ENCODE assay signal across 13 cellular contexts in genomic region chr2:160574472-160575140, GRCh38.
DNase-seq lines count a peak whose midpoint lies in the region; ATAC-seq, FAIRE-seq and TF ChIP-seq lines count a peak whose summit lies in the region.
"Had no signal": no experiment of that assay in that cellular context is flagged by ENCODE, and none has a peak within 500 bp of the region (broad histone marks: within the 10 kb centered on the region; RNA-seq: fewer than 3 reads in every experiment).

No MANE protein-coding gene starts in this region.

- no peak for ATAC-seq in HG03521 (IDR thresholded peaks at IDR 0.05; ENCODE audit: unreplicated experiment)
- ATAC-seq in T-cell (replicated peaks in 1 of 4) = no peak
- ATAC-seq in effector memory CD8-positive, alpha-beta T cell (replicated peaks) = no peak
- ATAC-seq: GM12878 had no signal

- H3K9me3 ChIP-seq in AG04450 (ENCODE audit: control insufficient read depth, insufficient read depth, low read length) (no peaks in the 10 kb centered on the region), astrocyte (ENCODE audit: insufficient read depth, low read depth, low read length) (no peaks in the 10 kb centered on the region), keratinocyte (ENCODE audit: control insufficient read depth, low read depth, low read length) (no peaks in the 10 kb centered on the region), tibial artery (no peaks in the 10 kb centered on the region)

- DNase-seq in AG04450 (ENCODE audit: low read depth, low spot score) = peak; percentile 34
- DNase-seq in HS-27A (ENCODE audit: low read depth) = peak; percentile 64
- DNase-seq in astrocyte (ENCODE audit: low read depth) = peak; percentile 88
- DNase-seq in keratinocyte (ENCODE audit: low read depth, low spot score) = peak; percentile 78
- DNase-seq in tibial artery = no peak
- DNase-seq in T-cell = no peak
- no peak for DNase-seq in effector memory CD8-positive, alpha-beta T cell
- DNase-seq: Karpas-422; stimulated activated CD4-positive, alpha-beta T cell treated with anti-CD3 and anti-CD28 coated beads, Interleukin-2, amount 100 ng/mL, for 24 hours had no signal

- H3K27me3 ChIP-seq in AG04450 (ENCODE audit: control insufficient read depth, insufficient read depth, low read length) (no peaks in the 10 kb centered on the region), astrocyte (ENCODE audit: insufficient read depth, low read length) (no peaks in the 10 kb centered on the region), keratinocyte (ENCODE audit: control insufficient read depth, extremely low read depth, insufficient read depth, low read length) (no peaks in the 10 kb centered on the region), tibial artery (no peaks in the 10 kb centered on the region)

- H3K9me1 ChIP-seq in keratinocyte (ENCODE audit: control insufficient read depth, extremely low read depth, insufficient read depth, low read length) = no peaks in the 10 kb centered on the region

- H3K4me3 Mint-ChIP-seq in astrocyte (ENCODE audit: unreplicated experiment) (no peak overlapping the region), T-cell (no peak overlapping the region)
- no peak overlapping the region for H3K4me3 Mint-ChIP-seq in effector memory CD8-positive, alpha-beta T cell
- H3K4me3 Mint-ChIP-seq: activated T-helper 1 cell treated with anti-CD3 and anti-CD28 coated beads, Interleukin-12 subunit alpha, Interleukin-12 subunit beta, Interleukin-2, Interleukin-4 antibody, amounts not matched to agents 30 ng/mL and 10 ng/mL and 1 ng/mL, durations not matched to agents 14 hours and 24 hours and 36 hours had no signal

- H2AFZ ChIP-seq in astrocyte (ENCODE audit: low read depth, low read length) (no peak overlapping the region), keratinocyte (ENCODE audit: control insufficient read depth, low read length) (no peak overlapping the region)

- H3K36me3 ChIP-seq in astrocyte (ENCODE audit: insufficient read depth, low read length) (no peaks in the 10 kb centered on the region), keratinocyte (ENCODE audit: control insufficient read depth in 2 of 2, extremely low read depth in 1 of 2, insufficient read depth in 2 of 2, low read length in 2 of 2) (no peaks in the 10 kb centered on the region), tibial artery (no peaks in the 10 kb centered on the region)

- H3K4me1 Mint-ChIP-seq in astrocyte (ENCODE audit: low read depth, unreplicated experiment) (no peaks in the 10 kb centered on the region), T-cell (no peaks in the 10 kb centered on the region)
- H3K4me1 Mint-ChIP-seq in effector memory CD8-positive, alpha-beta T cell (ENCODE audit: low read depth in 2 of 2) = no peaks in the 10 kb centered on the region

- H3K27ac ChIP-seq in AG04450 (ENCODE audit: low read depth, low read length) (no peak overlapping the region), astrocyte (ENCODE audit: low read depth, low read length) (no peak overlapping the region), keratinocyte (ENCODE audit: control insufficient read depth, insufficient read depth, low read length) (no peak overlapping the region), tibial artery (no peak overlapping the region)

- H3K4me1 ChIP-seq in astrocyte (ENCODE audit: insufficient read depth, low read length) (no peaks in the 10 kb centered on the region), keratinocyte (ENCODE audit: control insufficient read depth, extremely low read depth, insufficient read depth, low read length) (peaks cover 29% of the 10 kb centered on the region), tibial artery (peaks cover 0 to 27% (median 13%) of the 10 kb centered on the region in 4 donors)

- no peak overlapping the region for H3K4me2 ChIP-seq in astrocyte (ENCODE audit: low read length)
- H3K4me2 ChIP-seq in keratinocyte (ENCODE audit: control insufficient read depth, extremely low read depth, insufficient read depth, low read depth, low read length) = peak overlapping the region; percentile 25

- H3K9ac ChIP-seq in astrocyte (ENCODE audit: low read length) (no peak overlapping the region), keratinocyte (ENCODE audit: control insufficient read depth, extremely low read depth, insufficient read depth, low read length) (no peak overlapping the region)

- POLR2A ChIA-PET in AG04450 (lab: Yijun Ruan, JAX) (no interaction called here), T-cell (lab: Charles Lee) (no interaction called here)

- intact Hi-C loops in tibial artery (cut with DNase I; ENCODE audit: low total_unique reads) = no loop called here

- H4K20me1 ChIP-seq in astrocyte (ENCODE audit: insufficient read depth, low read length) (no peaks in the 10 kb centered on the region), keratinocyte (ENCODE audit: control insufficient read depth, extremely low read depth, insufficient read depth, low read length) (no peaks in the 10 kb centered on the region)

- H3K27ac Mint-ChIP-seq in astrocyte (ENCODE audit: unreplicated experiment) (peak overlapping the region; percentile 13), T-cell (no peak overlapping the region)
- H3K27ac Mint-ChIP-seq in effector memory CD8-positive, alpha-beta T cell = no peak overlapping the region
- H3K27ac Mint-ChIP-seq: activated T-helper 1 cell treated with anti-CD3 and anti-CD28 coated beads, Interleukin-12 subunit alpha, Interleukin-12 subunit beta, Interleukin-2, Interleukin-4 antibody, amounts not matched to agents 30 ng/mL and 10 ng/mL and 1 ng/mL, durations not matched to agents 14 hours and 24 hours and 36 hours had no signal

- H3K4me3 ChIP-seq in AG04450 (ENCODE audit: low read depth, low read length) (no peak overlapping the region), astrocyte (ENCODE audit: insufficient read depth, low read depth, low read length) (no peak overlapping the region), keratinocyte (ENCODE audit: control insufficient read depth in 2 of 3, extremely low read depth in 1 of 3, insufficient read depth in 2 of 3, low read depth in 1 of 3, low read length in 3 of 3) (no peak overlapping the region), tibial artery (no peak overlapping the region)
- H3K4me3 ChIP-seq: GM12878 had no signal

- CTCF ChIA-PET in AG04450 (lab: Charles Lee) = no interaction called here
- CTCF ChIA-PET in T-cell (lab: Charles Lee) = no interaction called here

- H3K36me3 Mint-ChIP-seq in astrocyte (ENCODE audit: low read depth, unreplicated experiment) (peaks cover 3% of the 10 kb centered on the region), T-cell (no peaks in the 10 kb centered on the region)
- H3K36me3 Mint-ChIP-seq in effector memory CD8-positive, alpha-beta T cell (ENCODE audit: insufficient read depth) = no peaks in the 10 kb centered on the region

- dilution Hi-C loops in keratinocyte (cut with MboI; ENCODE audit: extremely low pct_ligation_motif_present, low sequenced_read_pairs) = no loop called here

- no peak for TF ChIP-seq CTCF in AG04450 (IDR thresholded peaks at IDR 0.05; ENCODE audit: low read depth, low read length)
- TF ChIP-seq CTCF in astrocyte (IDR thresholded peaks at IDR 0.05; ENCODE audit: insufficient read depth, low read depth, low read length) = no peak
- TF ChIP-seq CTCF in keratinocyte (optimal IDR thresholded peaks at IDR 0.05 in 1 of 3, IDR thresholded peaks at IDR 0.05 in 1 of 3, conservative IDR thresholded peaks at IDR 0.05 in 1 of 3; ENCODE audit: extremely low read depth in 1 of 3, insufficient read depth in 2 of 3, low read length in 3 of 3) = no peak
- TF ChIP-seq CTCF in tibial artery (IDR thresholded peaks at IDR 0.05) = no peak

- H3K79me2 ChIP-seq in astrocyte (ENCODE audit: insufficient read depth, low read length) = no peaks in the 10 kb centered on the region
- no peaks in the 10 kb centered on the region for H3K79me2 ChIP-seq in keratinocyte (ENCODE audit: control insufficient read depth, insufficient read depth, low read length)

- FAIRE-seq in astrocyte (lab: Jason Lieb, UNC) = peak; percentile 93
- peak; percentile 92 for FAIRE-seq in keratinocyte (lab: Jason Lieb, UNC)
- FAIRE-seq: GM12878, TTC549 had no signal

- H3K27me3 Mint-ChIP-seq in astrocyte (ENCODE audit: low read depth, unreplicated experiment) (no peaks in the 10 kb centered on the region), T-cell (no peaks in the 10 kb centered on the region)
- no peaks in the 10 kb centered on the region for H3K27me3 Mint-ChIP-seq in effector memory CD8-positive, alpha-beta T cell

- H3K9me3 Mint-ChIP-seq in astrocyte (ENCODE audit: unreplicated experiment) = peaks cover 13% of the 10 kb centered on the region
- peaks cover 0 to 11% (median 4%) of the 10 kb centered on the region in 3 donors for H3K9me3 Mint-ChIP-seq in T-cell
- H3K9me3 Mint-ChIP-seq in effector memory CD8-positive, alpha-beta T cell = peaks cover 0 to 3% of the 10 kb centered on the region in 2 donors
- H3K9me3 Mint-ChIP-seq: activated T-helper 1 cell treated with anti-CD3 and anti-CD28 coated beads, Interleukin-12 subunit alpha, Interleukin-12 subunit beta, Interleukin-2, Interleukin-4 antibody, amounts not matched to agents 30 ng/mL and 10 ng/mL and 1 ng/mL, durations not matched to agents 14 hours and 24 hours and 36 hours had no signal

Comparison
In these comparisons a context has a peak if more than half of its experiments do, and no peak if none do; other contexts are left out.
1. DNase-seq: peak in AG04450 (single experiment), HS-27A (single experiment), astrocyte (single experiment) and keratinocyte (single experiment); none in tibial artery (0 of 2), T-cell (0 of 34) and effector memory CD8-positive, alpha-beta T cell (0 of 3).